ENCODE assay signal across 20 cellular contexts in the genomic region with DNA sequence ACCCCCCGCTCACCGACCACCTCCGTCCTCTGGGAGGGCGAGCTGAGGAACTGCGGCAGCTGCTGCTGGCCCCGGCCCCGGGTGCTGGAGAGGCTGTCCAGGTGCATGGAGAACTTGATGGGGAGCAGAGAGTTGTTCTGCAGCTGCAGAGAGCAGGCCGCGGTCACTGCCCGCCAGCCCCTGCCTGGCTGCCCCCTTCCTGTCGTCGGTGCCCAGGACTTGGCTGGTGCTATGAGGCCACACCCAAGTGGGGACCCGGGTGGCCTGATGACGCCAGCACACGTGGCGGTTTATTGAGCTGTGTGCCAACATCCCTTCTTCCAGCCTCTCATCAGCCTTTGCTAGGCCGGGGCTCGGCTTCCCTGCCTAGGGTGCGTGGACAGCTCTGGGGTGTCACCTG. TPM values are rescaled to one million over a fixed set of nuclear protein-coding genes. Genes with fewer than 3 reads are reported as not detected.
"Had no signal": no experiment of that assay in that cellular context is flagged by ENCODE, and none has a peak within 500 bp of the region (broad histone marks: within the 10 kb centered on the region; RNA-seq: fewer than 3 reads in every experiment).

No MANE protein-coding gene starts in this region.

- H3K27me3 ChIP-seq: thyroid gland, uterus had no signal

- DNase-seq: activated B cell treated with CpG ODN at 0.5 μM for 24 hours; activated CD4-positive, alpha-beta memory T cell treated with anti-CD3 and anti-CD28 coated beads for 36 hours; activated CD4-positive, alpha-beta T cell treated with anti-CD3 and anti-CD28 coated beads for 4 hours; activated gamma-delta T cell treated with Interleukin-2 at 50 U/mL for 16 hours; activated T-cell treated with anti-CD3 and anti-CD28 coated beads for 4 hours; cerebellar nuclear complex; cortex of kidney; lower lobe of right lung; natural killer cell; stimulated activated CD8-positive, alpha-beta memory T cell treated with anti-CD3 and anti-CD28 coated beads, Interleukin-4, amount 100 ng/mL, for 48 hours; stimulated activated naive CD4-positive, alpha-beta T cell treated with Interleukin-2 at 50 U/mL for 16 hours; thyroid gland; uterus had no signal

- H3K9me3 ChIP-seq: esophagus muscularis mucosa, gastroesophageal sphincter, lower lobe of right lung, thyroid gland, uterus had no signal

- H3K36me3 Mint-ChIP-seq: activated CD4-positive, alpha-beta memory T cell treated with anti-CD3 and anti-CD28 coated beads for 36 hours; activated naive CD8-positive, alpha-beta T cell; natural killer cell had no signal

- ATAC-seq: gastroesophageal sphincter, lower lobe of right lung, natural killer cell, sciatic nerve had no signal

- H3K9me3 Mint-ChIP-seq: activated B cell treated with CpG ODN at 0.5 μM for 24 hours; activated CD4-positive, alpha-beta memory T cell treated with anti-CD3 and anti-CD28 coated beads for 36 hours; activated T-helper 1 cell treated with anti-CD3 and anti-CD28 coated beads, Interleukin-12 subunit alpha, Interleukin-12 subunit beta, Interleukin-2, Interleukin-4 antibody, amounts not matched to agents 30 ng/mL and 10 ng/mL and 1 ng/mL, durations not matched to agents 14 hours and 24 hours and 36 hours; natural killer cell had no signal

- H3K4me3 Mint-ChIP-seq: activated B cell treated with CpG ODN at 0.5 μM for 24 hours; activated CD4-positive, alpha-beta memory T cell treated with anti-CD3 and anti-CD28 coated beads for 36 hours; activated naive CD8-positive, alpha-beta T cell; activated T-helper 1 cell treated with anti-CD3 and anti-CD28 coated beads, Interleukin-12 subunit alpha, Interleukin-12 subunit beta, Interleukin-2, Interleukin-4 antibody, amounts not matched to agents 30 ng/mL and 10 ng/mL and 1 ng/mL, durations not matched to agents 14 hours and 24 hours and 36 hours; natural killer cell had no signal

- H3K27me3 Mint-ChIP-seq: activated CD4-positive, alpha-beta memory T cell treated with anti-CD3 and anti-CD28 coated beads for 36 hours; activated naive CD8-positive, alpha-beta T cell had no signal

- FAIRE-seq: bronchial epithelial cell had no signal

- H3K4me3 ChIP-seq: esophagus muscularis mucosa, gastroesophageal sphincter, lower lobe of right lung, thyroid gland, uterus had no signal

- H3K27ac ChIP-seq: esophagus muscularis mucosa, gastroesophageal sphincter, lower lobe of right lung, thyroid gland, uterus had no signal

- H3K36me3 ChIP-seq: esophagus muscularis mucosa, gastroesophageal sphincter, lower lobe of right lung, thyroid gland, uterus had no signal

- H3K4me1 Mint-ChIP-seq: activated B cell treated with CpG ODN at 0.5 μM for 24 hours had no signal

- H3K27ac Mint-ChIP-seq: activated B cell treated with CpG ODN at 0.5 μM for 24 hours; activated CD4-positive, alpha-beta memory T cell treated with anti-CD3 and anti-CD28 coated beads for 36 hours; activated naive CD8-positive, alpha-beta T cell; activated T-helper 1 cell treated with anti-CD3 and anti-CD28 coated beads, Interleukin-12 subunit alpha, Interleukin-12 subunit beta, Interleukin-2, Interleukin-4 antibody, amounts not matched to agents 30 ng/mL and 10 ng/mL and 1 ng/mL, durations not matched to agents 14 hours and 24 hours and 36 hours; natural killer cell had no signal

RNA-seq across cellular contexts. Expression of a gene that starts 5.3 kb away (rescaled TPM):
- total RNA-seq: T-helper 2 cell treated with Interferon-gamma antibody and Interleukin-4, amounts not matched to agents 100 ng/mL and 5 ng/mL, for 36 hours; thyroid gland had no signal

RNA-seq across cellular contexts. Expression of a gene that starts 9.3 kb away (rescaled TPM):
- total RNA-seq: esophagus muscularis mucosa, lower lobe of right lung had no signal
